27 cellular contexts compared by ENCODE assay signal in the genomic region with DNA sequence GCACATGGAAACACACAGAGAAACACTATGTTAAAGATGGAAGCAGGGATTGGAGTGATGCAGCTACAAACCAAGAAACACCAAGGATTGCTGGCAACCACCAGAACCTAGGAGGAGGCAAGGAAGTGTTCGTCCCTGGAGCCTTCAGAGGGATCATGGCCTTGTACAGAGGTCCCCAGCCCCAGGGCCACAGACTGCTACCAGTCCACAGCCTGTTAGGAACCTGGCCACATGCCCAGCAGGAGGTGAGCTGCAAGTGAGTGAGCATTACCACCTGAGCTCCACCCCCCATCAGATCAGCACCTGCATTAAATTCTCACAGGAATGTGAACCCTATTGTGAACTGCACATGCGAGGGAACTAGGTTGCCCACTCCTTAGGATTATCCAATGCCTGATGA.
A peak's percentile ranks its signal among the peaks of the same experiment; 100 is the strongest.
DNase-seq lines count a peak whose midpoint lies in the region; FAIRE-seq and TF ChIP-seq lines count a peak whose summit lies in the region.
"Had no signal": no experiment of that assay in that cellular context is flagged by ENCODE, and none has a peak within 500 bp of the region (broad histone marks: within the 10 kb centered on the region; RNA-seq: fewer than 3 reads in every experiment).

No MANE protein-coding gene starts in this region.

- no peak overlapping the region for H3K27ac Mint-ChIP-seq in neural progenitor cell
- H3K27ac Mint-ChIP-seq: CD14-positive monocyte; CD4-positive, alpha-beta memory T cell; CD4-positive, CD25-positive, alpha-beta regulatory T cell; CD8-positive, alpha-beta memory T cell had no signal

- H3F3A ChIP-seq in neural progenitor cell (ENCODE audit: low read depth) = no peaks in the 10 kb centered on the region

- H3K9ac ChIP-seq in neural progenitor cell = no peak overlapping the region
- H3K9ac ChIP-seq: BLaER1 had no signal

- H3K9me3 Mint-ChIP-seq in neural progenitor cell = peaks cover 5% of the 10 kb centered on the region

- H3K4me3 ChIP-seq in bronchial epithelial cell (ENCODE audit: low read depth, low read length) = no peak overlapping the region
- H3K4me3 ChIP-seq in epithelial cell of esophagus (ENCODE audit: low read length) = no peak overlapping the region
- no peak overlapping the region for H3K4me3 ChIP-seq in neural progenitor cell
- H3K4me3 ChIP-seq: BLaER1, GM12878 had no signal

- no peaks in the 10 kb centered on the region for H3K36me3 Mint-ChIP-seq in neural progenitor cell
- H3K36me3 Mint-ChIP-seq: CD14-positive monocyte; CD4-positive, CD25-positive, alpha-beta regulatory T cell; CD8-positive, alpha-beta memory T cell had no signal

- H3K27me3 Mint-ChIP-seq in neural progenitor cell (ENCODE audit: insufficient read depth, low read depth) = no peaks in the 10 kb centered on the region

- no peak overlapping the region for H3K27ac ChIP-seq in neural progenitor cell
- H3K27ac ChIP-seq: BLaER1 had no signal

- no peaks in the 10 kb centered on the region for H3K79me2 ChIP-seq in neural progenitor cell (ENCODE audit: low read depth)

- peaks cover 12% of the 10 kb centered on the region for H3K4me1 ChIP-seq in neural progenitor cell
- H3K4me1 ChIP-seq: BE2C, BLaER1 had no signal

- no peaks in the 10 kb centered on the region for H4K20me1 ChIP-seq in neural progenitor cell (ENCODE audit: low read depth)
- H4K20me1 ChIP-seq: BLaER1 had no signal

- no peak for TF ChIP-seq CTCF in bronchial epithelial cell (IDR thresholded peaks at IDR 0.05; ENCODE audit: insufficient read depth, low read length, severe bottlenecking)
- TF ChIP-seq CTCF in epithelial cell of esophagus (IDR thresholded peaks at IDR 0.05; ENCODE audit: insufficient read depth, low read depth, low read length, missing control alignments) = no peak
- TF ChIP-seq CTCF in neural progenitor cell (IDR thresholded peaks at IDR 0.05) = no peak

- H3K36me3 ChIP-seq in bronchial epithelial cell (ENCODE audit: control insufficient read depth, insufficient read depth, low read length) (no peaks in the 10 kb centered on the region), neural progenitor cell (no peaks in the 10 kb centered on the region)
- H3K36me3 ChIP-seq: BE2C, BLaER1 had no signal

- intact Hi-C loops in posterior vena cava (cut with DNase I) = no loop called here

- DNase-seq in bronchial epithelial cell (ENCODE audit: low read depth) (peak; percentile 33), epithelial cell of esophagus (ENCODE audit: low read depth) (peak; percentile 30), posterior vena cava (ENCODE audit: low spot score) (peak; percentile 79), neural progenitor cell (ENCODE audit: low spot score) (no peak), SW 1271 (lab: John Stamatoyannopoulos, UW) (no peak), iPS-NIHi7 (ENCODE audit: extremely low spot score) (no peak)
- DNase-seq: 8988T; ACHN; BE2C; C1 segment of cervical spinal cord; CD4-positive, alpha-beta memory T cell; CD4-positive, CD25-positive, alpha-beta regulatory T cell; CD8-positive, alpha-beta memory T cell; COR-L47; DMS 273 treated with DMSO at 0.1 percent for 48 hours; DMS153; DMS53; DMS79; DND-41; EL; GDM1 had no signal

- no peaks in the 10 kb centered on the region for H3K27me3 ChIP-seq in bronchial epithelial cell (ENCODE audit: control insufficient read depth, insufficient read depth, low read length)
- H3K27me3 ChIP-seq in neural progenitor cell = no peaks in the 10 kb centered on the region
- H3K27me3 ChIP-seq: BLaER1 had no signal

- H3K4me1 Mint-ChIP-seq in neural progenitor cell = no peaks in the 10 kb centered on the region
- H3K4me1 Mint-ChIP-seq: CD14-positive monocyte; CD4-positive, alpha-beta memory T cell; CD4-positive, CD25-positive, alpha-beta regulatory T cell; CD8-positive, alpha-beta memory T cell had no signal

- H2AFZ ChIP-seq in neural progenitor cell (replicated peaks) = no peak overlapping the region

- no peak for FAIRE-seq in bronchial epithelial cell (lab: Jason Lieb, UNC)
- FAIRE-seq: A204.1, GM12878, GM12892, GM18507 had no signal

- H3K4me2 ChIP-seq in neural progenitor cell = no peak overlapping the region
- H3K4me2 ChIP-seq: BLaER1 had no signal

- H3K4me3 Mint-ChIP-seq in neural progenitor cell = no peak overlapping the region
- H3K4me3 Mint-ChIP-seq: CD14-positive monocyte; CD4-positive, alpha-beta memory T cell; CD4-positive, CD25-positive, alpha-beta regulatory T cell; CD8-positive, alpha-beta memory T cell had no signal

- H3K9me3 ChIP-seq in neural progenitor cell (ENCODE audit: low read depth) = no peaks in the 10 kb centered on the region
- H3K9me3 ChIP-seq: BE2C had no signal

Comparison
In these comparisons a context has a peak if more than half of its experiments do, and no peak if none do; other contexts are left out.
1. DNase-seq: peak in bronchial epithelial cell (single experiment), epithelial cell of esophagus (single experiment) and posterior vena cava (single experiment); none in neural progenitor cell (single experiment), SW 1271 (0 of 2) and iPS-NIHi7 (single experiment).